ENCODE assay signal across 12 cellular contexts in the genomic region with DNA sequence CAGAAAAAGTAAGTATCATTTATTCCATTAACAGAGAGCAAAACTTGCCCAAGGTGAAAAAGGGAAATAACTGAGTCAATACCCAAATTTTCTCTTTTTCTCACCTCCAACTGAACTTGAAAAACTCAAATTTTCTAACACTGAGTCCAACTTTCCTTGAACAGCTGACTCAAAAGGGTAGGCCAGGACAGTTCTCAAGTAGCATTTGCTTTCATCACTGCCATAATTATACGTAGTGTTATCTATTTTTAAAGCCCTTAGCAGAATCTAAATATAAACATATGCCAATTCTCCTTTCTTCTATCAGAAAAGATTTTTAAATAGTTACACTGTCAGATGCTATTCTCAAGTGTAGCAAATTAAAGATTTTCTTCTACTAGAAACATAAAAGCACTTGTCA. TPM values are rescaled to one million over a fixed set of nuclear protein-coding genes. Genes with fewer than 3 reads are reported as not detected.
DNase-seq lines count a peak whose midpoint lies in the region; ATAC-seq, FAIRE-seq and TF ChIP-seq lines count a peak whose summit lies in the region.
"Had no signal": no experiment of that assay in that cellular context is flagged by ENCODE, and none has a peak within 500 bp of the region (broad histone marks: within the 10 kb centered on the region; RNA-seq: fewer than 3 reads in every experiment).

No MANE protein-coding gene starts in this region.

- H3K4me1 ChIP-seq in CD8-positive, alpha-beta T cell (ENCODE audit: insufficient read depth, low read length) = peaks cover 69% of the 10 kb centered on the region
- H3K4me1 ChIP-seq in IMR-90 (ENCODE audit: control insufficient read depth, insufficient read depth, low read length) = peaks cover 8% of the 10 kb centered on the region
- H3K4me1 ChIP-seq in GM12878 (ENCODE audit: control insufficient read depth, insufficient read depth, low read length) = peaks cover 8% of the 10 kb centered on the region; the same call in 1 of the 2 replicates

- no peak overlapping the region for H3K4ac ChIP-seq in IMR-90 (ENCODE audit: low read depth, low read length)

- BruUV-seq in IMR-90 (replicated peaks; lab: Mats Ljungman, UMichigan) (no TSS peak), GM12878 (replicated peaks; lab: Mats Ljungman, UMichigan) (no TSS peak)

- H3K27ac Mint-ChIP-seq in CD8-positive, alpha-beta T cell = peak overlapping the region; percentile 9
- H3K27ac Mint-ChIP-seq in naive thymus-derived CD8-positive, alpha-beta T cell = peak overlapping the region in 5 of 10 donors; percentile 39 to 83 (median 69)
- H3K27ac Mint-ChIP-seq in CD14-positive monocyte = peak overlapping the region in 3 of 7 donors; percentile 15 to 70 (median 50)

- H3K36me3 Mint-ChIP-seq in CD8-positive, alpha-beta T cell = peaks cover 62% of the 10 kb centered on the region
- peaks cover 16 to 51% (median 24%) of the 10 kb centered on the region in 3 donors for H3K36me3 Mint-ChIP-seq in naive thymus-derived CD8-positive, alpha-beta T cell
- peaks cover 36 to 54% of the 10 kb centered on the region in 2 donors for H3K36me3 Mint-ChIP-seq in CD14-positive monocyte

- ATAC-seq in CD8-positive, alpha-beta T cell = no peak
- ATAC-seq in IMR-90 (ENCODE audit: low read depth) (no peak), GM12878 (no peak), HG02798 (IDR thresholded peaks at IDR 0.05; ENCODE audit: poor library complexity, unreplicated experiment) (no peak)
- no peak for ATAC-seq in naive thymus-derived CD8-positive, alpha-beta T cell
- ATAC-seq: HCT116 had no signal

- no peak overlapping the region for H3K4me3 ChIP-seq in CD8-positive, alpha-beta T cell (ENCODE audit: low read depth, low read length)
- H3K4me3 ChIP-seq in IMR-90 (ENCODE audit: insufficient read depth, low read depth, low read length) (no peak overlapping the region), GM12878 (peak overlapping the region; percentile 54)

- FAIRE-seq in GM12878 (lab: Jason Lieb, UNC) = no peak

- H2BK20ac ChIP-seq in IMR-90 (ENCODE audit: low read depth, low read length) = no peak overlapping the region

- no peak for TF ChIP-seq RAD21 in IMR-90 (IDR thresholded peaks at IDR 0.05; ENCODE audit: low read length)
- no peak for TF ChIP-seq RAD21 in GM12878 (IDR thresholded peaks at IDR 0.05; ENCODE audit: insufficient read depth, low read depth, low read length)

- WGBS in IMR-90 (ENCODE audit: extremely low coverage in 2 of 2, insufficient read length in 1 of 2), 2 experiments = no CpG with 5 or more reads among the region's 1 CpG
- 0% methylated on average over 1 of the region's 1 CpG for WGBS in GM12878 (ENCODE audit: insufficient coverage, insufficient replicate concordance, low lambda C conversion rate, missing lambda C conversion rate)

- H3K27me3 Mint-ChIP-seq in CD8-positive, alpha-beta T cell (ENCODE audit: low read depth) = no peaks in the 10 kb centered on the region
- no peaks in the 10 kb centered on the region for H3K27me3 Mint-ChIP-seq in naive thymus-derived CD8-positive, alpha-beta T cell
- H3K27me3 Mint-ChIP-seq in CD14-positive monocyte (ENCODE audit: low read depth in 3 of 3) = no peaks in the 10 kb centered on the region

- H3K56ac ChIP-seq in IMR-90 (ENCODE audit: extremely low read depth, insufficient read depth, low read length) = no peak overlapping the region

- TF ChIP-seq CTCF in CD8-positive, alpha-beta T cell (IDR thresholded peaks at IDR 0.05) = no peak
- TF ChIP-seq CTCF in IMR-90 (conservative IDR thresholded peaks at IDR 0.05; ENCODE audit: low read depth, low read length) (no peak), GM12878 (IDR thresholded peaks at IDR 0.05 in 2 of 3, conservative IDR thresholded peaks at IDR 0.05 in 1 of 3; ENCODE audit: control insufficient read depth in 2 of 3, extremely low read depth in 1 of 3, insufficient read depth in 1 of 3, low read depth in 3 of 3, low read length in 3 of 3) (no peak), CD14-positive monocyte (IDR thresholded peaks at IDR 0.05) (no peak)

- no peaks in the 10 kb centered on the region for H3K9me3 Mint-ChIP-seq in CD8-positive, alpha-beta T cell
- H3K9me3 Mint-ChIP-seq in naive thymus-derived CD8-positive, alpha-beta T cell = peaks cover 0 to 5% (median 0%) of the 10 kb centered on the region in 9 donors
- H3K9me3 Mint-ChIP-seq in CD14-positive monocyte = no peaks in the 10 kb centered on the region

- no peak overlapping the region for H3K23ac ChIP-seq in IMR-90 (ENCODE audit: low read depth, low read length)

- dilution Hi-C loops in IMR-90 (cut with HindIII; ENCODE audit: low sequenced_read_pairs, unreplicated experiment) = no loop called here

- no peak overlapping the region for H3K27ac ChIP-seq in CD8-positive, alpha-beta T cell (ENCODE audit: low read depth, low read length)
- H3K27ac ChIP-seq in IMR-90 (ENCODE audit: insufficient read depth, low read length) (no peak overlapping the region), GM12878 (ENCODE audit: control insufficient read depth, insufficient read depth) (no peak overlapping the region)

- H3K4me1 Mint-ChIP-seq in CD8-positive, alpha-beta T cell (ENCODE audit: low read depth) = peaks cover 68% of the 10 kb centered on the region
- peaks cover 36 to 84% (median 77%) of the 10 kb centered on the region in 4 donors for H3K4me1 Mint-ChIP-seq in naive thymus-derived CD8-positive, alpha-beta T cell
- H3K4me1 Mint-ChIP-seq in CD14-positive monocyte = peaks cover 69% of the 10 kb centered on the region

- H3K18ac ChIP-seq in IMR-90 (ENCODE audit: low read depth, low read length) = no peak overlapping the region; the same call in 1 of the 2 replicates

- no peaks in the 10 kb centered on the region for H3K27me3 ChIP-seq in CD8-positive, alpha-beta T cell (ENCODE audit: insufficient read depth, low read length)
- H3K27me3 ChIP-seq in IMR-90 (ENCODE audit: control insufficient read depth, insufficient read depth, low read length) (no peaks in the 10 kb centered on the region), GM12878 (replicated peaks in 1 of 2; ENCODE audit: control insufficient read depth in 2 of 2, insufficient read depth in 2 of 2, low read length in 1 of 2) (no peaks in the 10 kb centered on the region)

- no peak overlapping the region for H2AK5ac ChIP-seq in IMR-90 (ENCODE audit: low read depth, low read length)

- no peak for DNase-seq in CD8-positive, alpha-beta T cell
- DNase-seq in IMR-90 = peak; percentile 7
- no peak for DNase-seq in GM12878 (ENCODE audit: low read depth, low spot score)
- DNase-seq in naive thymus-derived CD8-positive, alpha-beta T cell = no peak
- no peak for DNase-seq in GM19238 (ENCODE audit: insufficient read length, low spot score)
- DNase-seq in NCI-H82 treated with DMSO at 0.1 percent for 48 hours (lab: John Stamatoyannopoulos, UW; ENCODE audit: unreplicated experiment) = no peak
- no peak for DNase-seq in CD14-positive monocyte (ENCODE audit: low spot score)
- DNase-seq: Caco-2; effector memory CD4-positive, alpha-beta T cell; NCI-H2227 treated with DMSO at 0.1 percent for 48 hours had no signal

- H4K8ac ChIP-seq in IMR-90 (ENCODE audit: low read depth in 2 of 2, low read length in 2 of 2) = no peak overlapping the region

- H3K79me1 ChIP-seq in IMR-90 (ENCODE audit: low read depth in 1 of 2, low read length in 2 of 2) = peaks cover 14 to 56% of the 10 kb centered on the region in 2 experiments

- H3K4me2 ChIP-seq in IMR-90 (ENCODE audit: low read depth, low read length) (peak overlapping the region; percentile 56), GM12878 (ENCODE audit: control insufficient read depth, insufficient read depth) (peak overlapping the region; percentile 19)

- no peak overlapping the region for H2AK9ac ChIP-seq in IMR-90 (replicated peaks; ENCODE audit: low read depth, low read length, poor library complexity)

- RAD21 ChIA-PET in GM12878 (lab: Charles Lee; ENCODE audit: unreplicated experiment) = no interaction called here

- POLR2A ChIA-PET in CD8-positive, alpha-beta T cell (lab: Charles Lee) = no interaction called here
- POLR2A ChIA-PET in IMR-90 (lab: Charles Lee; ENCODE audit: unreplicated experiment) = no interaction called here
- POLR2A ChIA-PET in GM12878 (lab: Charles Lee) = no interaction called here
- POLR2A ChIA-PET in naive thymus-derived CD8-positive, alpha-beta T cell (lab: Charles Lee) = interaction anchor here (0.7 kb wide), 1 partner anchor 12 kb away, joined by 3 read pairs; no protein-coding TSS in a partner anchor

- peak overlapping the region; percentile 52 for H3K4me3 Mint-ChIP-seq in CD8-positive, alpha-beta T cell
- peak overlapping the region; percentile 33 to 77 (median 60) for H3K4me3 Mint-ChIP-seq in naive thymus-derived CD8-positive, alpha-beta T cell
- no peak overlapping the region for H3K4me3 Mint-ChIP-seq in CD14-positive monocyte

- H2BK5ac ChIP-seq in IMR-90 (ENCODE audit: low read depth, low read length, poor library complexity, severe bottlenecking) = peak overlapping the region; percentile 18

- no peak for TF ChIP-seq EP300 in GM12878 (IDR thresholded peaks at IDR 0.05; ENCODE audit: borderline replicate concordance in 1 of 2, control insufficient read depth in 1 of 2, low read depth in 2 of 2, low read length in 2 of 2)

- no peak overlapping the region for H2BK120ac ChIP-seq in IMR-90 (ENCODE audit: low read depth, low read length)

- H2AFZ ChIP-seq in IMR-90 (replicated peaks; ENCODE audit: low read length, poor library complexity) (no peak overlapping the region), GM12878 (ENCODE audit: control insufficient read depth, low read depth, low read length) (no peak overlapping the region)

- no peaks in the 10 kb centered on the region for H3K36me3 ChIP-seq in CD8-positive, alpha-beta T cell (ENCODE audit: insufficient read depth, low read length)
- peaks cover 3% of the 10 kb centered on the region; the same call in 1 of the 2 replicates for H3K36me3 ChIP-seq in IMR-90 (ENCODE audit: control insufficient read depth, insufficient read depth, low read length)
- H3K36me3 ChIP-seq in GM12878 (ENCODE audit: control insufficient read depth in 2 of 2, insufficient read depth in 2 of 2, low read length in 1 of 2) = peaks cover 0 to 14% of the 10 kb centered on the region in 2 experiments; a peak in 1 of 4 replicates

- intact Hi-C loops in CD8-positive, alpha-beta T cell (cut with DNase I, micrococcal nuclease) = loop anchor here (5.0 to 10.0 kb wide), 5 partner anchors 33 to 1370 kb away; a partner anchor contains a TSS
- intact Hi-C loops in IMR-90 (cut with micrococcal nuclease) = loop anchor here (5.0 kb wide), 1 partner anchor 218 kb away; a partner anchor contains a TSS
- intact Hi-C loops in GM12878 (cut with micrococcal nuclease; ENCODE audit: unreplicated experiment) = loop anchor here (5.0 kb wide), 1 partner anchor 218 kb away; a partner anchor contains a TSS
- intact Hi-C loops in CD14-positive monocyte (cut with micrococcal nuclease) = loop anchor here (5.0 kb wide), 3 partner anchors 52 to 1007 kb away; a partner anchor contains a TSS

- no peak overlapping the region for H3K14ac ChIP-seq in IMR-90 (replicated peaks; ENCODE audit: low read depth, low read length)

- CTCF ChIA-PET in CD8-positive, alpha-beta T cell (lab: Charles Lee) = no interaction called here
- CTCF ChIA-PET in IMR-90 (lab: Yijun Ruan, JAX) = no interaction called here
- CTCF ChIA-PET in GM12878 (lab: Yijun Ruan, JAX) = no interaction called here

- no peak overlapping the region for H4K91ac ChIP-seq in IMR-90 (ENCODE audit: insufficient read depth, low read depth, low read length)

- peaks cover 82% of the 10 kb centered on the region for H3K79me2 ChIP-seq in GM12878 (ENCODE audit: control insufficient read depth, insufficient read depth, low read length)

- peaks cover 7% of the 10 kb centered on the region for H3K9me1 ChIP-seq in IMR-90 (ENCODE audit: insufficient read depth, low read length)

- no peak for TF ChIP-seq POLR2A in IMR-90 (IDR thresholded peaks at IDR 0.05; ENCODE audit: low read depth, low read length)
- no peak for TF ChIP-seq POLR2A in GM12878 (IDR thresholded peaks at IDR 0.05; ENCODE audit: low read depth, low read length)

- in situ Hi-C loops in IMR-90 (cut with MboI; ENCODE audit: low sequenced_read_pairs) (no loop called here), GM12878 (cut with MboI) (loop anchor here (10.0 to 25.0 kb wide), 2 partner anchors 1010 to 1373 kb away; a partner anchor contains a TSS)

- H3K9me3 ChIP-seq in CD8-positive, alpha-beta T cell (ENCODE audit: low read length) = no peaks in the 10 kb centered on the region
- H3K9me3 ChIP-seq in IMR-90 (ENCODE audit: control insufficient read depth, insufficient read depth, low read length) (no peaks in the 10 kb centered on the region), GM12878 (replicated peaks; ENCODE audit: control insufficient read depth, insufficient read depth, low read length) (no peaks in the 10 kb centered on the region)
- H3K9me3 ChIP-seq: Caco-2 had no signal

- no peak overlapping the region for H3K9ac ChIP-seq in IMR-90 (ENCODE audit: low read depth, low read length)
- no peak overlapping the region; the same call in 1 of the 2 replicates for H3K9ac ChIP-seq in GM12878 (ENCODE audit: control insufficient read depth, insufficient read depth, low read length)

- H4K5ac ChIP-seq in IMR-90 (ENCODE audit: low read depth, low read length) = no peak overlapping the region

- peaks cover 24% of the 10 kb centered on the region; the same call in 1 of the 2 replicates for H4K20me1 ChIP-seq in IMR-90 (ENCODE audit: insufficient read depth, low read length)
- H4K20me1 ChIP-seq in GM12878 (ENCODE audit: control insufficient read depth, insufficient read depth) = 0 out of 2 replicates have a peak, but pooled peaks cover 3% of the 10 kb centered on the region

- SMC1A ChIA-PET in GM12878 (lab: Charles Lee; ENCODE audit: uncharacterized antibody, unreplicated experiment) = no interaction called here

- H2BK15ac ChIP-seq in IMR-90 (ENCODE audit: low read depth, low read length) = no peak overlapping the region

RNA-seq across cellular contexts. Expression of a gene that starts 3.5 kb away (rescaled TPM):
- 100 to 1,000 TPM; 141 to 149 TPM for total RNA-seq in CD8-positive, alpha-beta T cell
- total RNA-seq in IMR-90 (2012; rRNA removed) = 34.6 and 66.7 TPM in 2 replicates
- polyA plus RNA-seq in IMR-90 (2012; rRNA removed) = 22.6 and 28.7 TPM in 2 replicates
- 1.2 and 1.4 TPM in 2 replicates for polyA plus RNA-seq in IMR-90 (2012; cell fraction: cytosol; rRNA removed)
- polyA plus RNA-seq in IMR-90 (2012; cell fraction: nucleus; rRNA removed; ENCODE audit: low replicate concordance) = 7.5 and 85.4 TPM in 2 replicates
- total RNA-seq in GM12878 (2013; cell fraction: nucleolus; rRNA removed) = 523 and 578 TPM in 2 replicates
- 48.7 and 69.2 TPM in 2 replicates for total RNA-seq in GM12878 (2014; rRNA removed)
- total RNA-seq in GM12878 (2014; rRNA removed; fragmentation: Illumina TruSeq; extraction: Trizol) = 81.2 and 87.8 TPM in 2 replicates
- total RNA-seq in GM12878 (2021) = 49.3 and 56.2 TPM in 2 replicates
- 24.2 TPM for polyA plus RNA-seq in GM12878 (2011; ENCODE audit: low read depth)
- polyA plus RNA-seq in GM12878 (2011; rRNA removed) = 87.1 and 152 TPM in 2 replicates
- polyA plus RNA-seq in GM12878 (2011; cell fraction: cytosol; rRNA removed) = 19.5 and 20.2 TPM in 2 replicates
- 48.6 and 56.5 TPM in 2 replicates for polyA plus RNA-seq in GM12878 (2011; cell fraction: nucleus; rRNA removed)
- polyA plus RNA-seq in GM12878 (2012) = 47.3 and 52.6 TPM in 2 replicates
- 62.6 and 89.4 TPM in 2 replicates for polyA plus RNA-seq in GM12878 (2014; fragmentation: Illumina TruSeq; extraction: Trizol)
- 10 to 100 TPM; 41.7 to 59.8 TPM for polyA plus RNA-seq in GM12878 (2014; fragmentation: Nextera tagmentation; extraction: Ambion mirVana)
- 42.7 and 48.4 TPM in 2 replicates for polyA plus RNA-seq in GM12878 (2014; rRNA removed)
- polyA plus RNA-seq in GM12878 (2016; fragmentation: Nextera tagmentation; extraction: Ambion mirVana) = 10 to 100 TPM; 72.3 to 74.8 TPM
- 26.3 and 46.2 TPM in 2 replicates for polyA minus RNA-seq in GM12878 (2011; rRNA and poly(A)+ RNA removed)
- 12.2 and 12.4 TPM in 2 replicates for polyA minus RNA-seq in GM12878 (2011; cell fraction: cytosol; rRNA and poly(A)+ RNA removed)
- polyA minus RNA-seq in GM12878 (2011; cell fraction: nucleus; rRNA and poly(A)+ RNA removed) = 30.8 and 47.7 TPM in 2 replicates
- 100 to 1,000 TPM; 332 to 395 TPM for total RNA-seq in naive thymus-derived CD8-positive, alpha-beta T cell
- 100 to 1,000 TPM; 126 to 186 (median 168) TPM for polyA plus RNA-seq in naive thymus-derived CD8-positive, alpha-beta T cell
- 100 to 1,000 TPM in 1 of 2 donors, 10 to 100 TPM in 1; 94.2 to 105 TPM for polyA plus RNA-seq in CD14-positive monocyte

RNA-seq across cellular contexts. Expression of a gene that starts 51.1 kb away (rescaled TPM):
- total RNA-seq in CD8-positive, alpha-beta T cell = 10 to 100 TPM; 44.9 to 45.6 TPM
- total RNA-seq in IMR-90 (2012; rRNA removed) (20.1 and 26.7 TPM in 2 replicates), GM12878 (2014; rRNA removed) (24.4 and 29.0 TPM in 2 replicates), GM12878 (2014; rRNA removed; fragmentation: Illumina TruSeq; extraction: Trizol) (45.2 and 50.4 TPM in 2 replicates), GM12878 (2021) (46.2 and 55.3 TPM in 2 replicates)
- polyA plus RNA-seq in IMR-90 (2012; rRNA removed) (5.0 and 6.2 TPM in 2 replicates), GM12878 (2011; rRNA removed) (23.0 and 35.2 TPM in 2 replicates), GM12878 (2014; fragmentation: Illumina TruSeq; extraction: Trizol) (48.7 and 57.5 TPM in 2 replicates), GM12878 (2014; fragmentation: Nextera tagmentation; extraction: Ambion mirVana) (10 to 100 TPM; 15.4 to 16.0 TPM), GM12878 (2014; rRNA removed) (18.8 and 20.9 TPM in 2 replicates), GM12878 (2016; fragmentation: Nextera tagmentation; extraction: Ambion mirVana) (10 to 100 TPM; 37.0 to 38.1 TPM), CD14-positive monocyte (10 to 100 TPM; 21.0 to 33.0 TPM)
- 0.56 and 0.86 TPM in 2 replicates for polyA plus RNA-seq in IMR-90 (2012; cell fraction: cytosol; rRNA removed)
- polyA plus RNA-seq in IMR-90 (2012; cell fraction: nucleus; rRNA removed; ENCODE audit: low replicate concordance) = 0.81 and 8.1 TPM in 2 replicates
- 168 and 176 TPM in 2 replicates for total RNA-seq in GM12878 (2013; cell fraction: nucleolus; rRNA removed)
- 10.7 TPM for polyA plus RNA-seq in GM12878 (2011; ENCODE audit: low read depth)
- 9.7 and 10.6 TPM in 2 replicates for polyA plus RNA-seq in GM12878 (2011; cell fraction: cytosol; rRNA removed)
- polyA plus RNA-seq in GM12878 (2011; cell fraction: nucleus; rRNA removed) = 22.9 and 28.0 TPM in 2 replicates
- 17.3 and 20.2 TPM in 2 replicates for polyA plus RNA-seq in GM12878 (2012)
- 33.7 and 44.0 TPM in 2 replicates for polyA minus RNA-seq in GM12878 (2011; rRNA and poly(A)+ RNA removed)
- polyA minus RNA-seq in GM12878 (2011; cell fraction: cytosol; rRNA and poly(A)+ RNA removed) = 15.8 and 22.6 TPM in 2 replicates
- polyA minus RNA-seq in GM12878 (2011; cell fraction: nucleus; rRNA and poly(A)+ RNA removed) = 46.8 and 87.6 TPM in 2 replicates
- 10 to 100 TPM; 68.1 to 71.6 TPM for total RNA-seq in naive thymus-derived CD8-positive, alpha-beta T cell
- polyA plus RNA-seq in naive thymus-derived CD8-positive, alpha-beta T cell = 10 to 100 TPM; 32.0 to 38.1 (median 34.7) TPM

Comparison
In these comparisons a context has a peak if more than half of its experiments do, and no peak if none do; other contexts are left out.
1. H3K4me3 Mint-ChIP-seq: peak in CD8-positive, alpha-beta T cell (single experiment) and naive thymus-derived CD8-positive, alpha-beta T cell (10 of 10); none in CD14-positive monocyte (0 of 2).